ENCODE assay signal across 8 cellular contexts in genomic region chr10:128125944-128126764, GRCh38. TPM values are rescaled to one million over a fixed set of nuclear protein-coding genes. Genes with fewer than 3 reads are reported as not detected.
DNase-seq lines count a peak whose midpoint lies in the region; ATAC-seq, FAIRE-seq and TF ChIP-seq lines count a peak whose summit lies in the region.

Gene MKI67, minus strand, starts transcription at chr10:128126423. Its CDS starts 756 bp downstream, at chr10:128125667.

- no peak for TF ChIP-seq CTCF in WI38 (IDR thresholded peaks at IDR 0.05; ENCODE audit: low read depth, low read length)
- no peak for TF ChIP-seq CTCF in bronchial epithelial cell (IDR thresholded peaks at IDR 0.05; ENCODE audit: insufficient read depth, low read length, severe bottlenecking)
- TF ChIP-seq CTCF in spleen (IDR thresholded peaks at IDR 0.05 in 8 of 11, conservative IDR thresholded peaks at IDR 0.05 in 3 of 11) = no peak

- H3K27ac ChIP-seq in spleen = peak within 1 kb of the TSS in 4 of 8 donors; percentile 50 to 68 (median 62)

- H3K36me3 ChIP-seq in bronchial epithelial cell (ENCODE audit: control insufficient read depth, insufficient read depth, low read length) (no peaks in the 10 kb centered on the region), spleen (no peaks in the 10 kb centered on the region)

- H3K4me3 ChIP-seq in WI38 (ENCODE audit: low read depth, low read length) (peak within 1 kb of the TSS; percentile 84), bronchial epithelial cell (ENCODE audit: low read depth, low read length) (peak within 1 kb of the TSS; percentile 78), spleen (peak within 1 kb of the TSS; percentile 57 to 85 (median 74))

- ATAC-seq in GM18907 (IDR thresholded peaks at IDR 0.05; ENCODE audit: unreplicated experiment) (peak; percentile 90), HG03135 (IDR thresholded peaks at IDR 0.05; ENCODE audit: unreplicated experiment) (peak; percentile 86)

- H3K27me3 ChIP-seq in bronchial epithelial cell (ENCODE audit: control insufficient read depth, insufficient read depth, low read length) (no peaks in the 10 kb centered on the region), spleen (replicated peaks in 1 of 7) (peaks cover 0 to 42% (median 27%) of the 10 kb centered on the region in 7 donors)

- FAIRE-seq in bronchial epithelial cell (lab: Jason Lieb, UNC) = no peak

- DNase-seq in AG08395 (ENCODE audit: low spot score) = peak; percentile 96
- peak; percentile 61 for DNase-seq in NCI-H2196 treated with DMSO at 0.1 percent for 48 hours (lab: John Stamatoyannopoulos, UW; ENCODE audit: unreplicated experiment)
- DNase-seq in bronchial epithelial cell (ENCODE audit: low read depth) = peak; percentile 82
- DNase-seq in inferior parietal cortex (ENCODE audit: extremely low spot score) = peak; percentile 71
- peak; percentile 94 for DNase-seq in spleen

- WGBS in spleen, 5 donors = 0 to 1% (median 1%) methylated on average over 54 to 95 of the region's 95 CpGs

- H3K4me1 ChIP-seq in spleen = peaks cover 13 to 58% (median 23%) of the 10 kb centered on the region in 6 donors

- intact Hi-C loops in spleen (cut with DNase I; ENCODE audit: low total_unique reads) = no loop called here

- TF ChIP-seq POLR2A in spleen (IDR thresholded peaks at IDR 0.05) = no peak

- H3K9me3 ChIP-seq in spleen = no peaks in the 10 kb centered on the region

RNA-seq across cellular contexts. Expression of gene MKI67, which starts in this region (rescaled TPM):
- total RNA-seq in bronchial epithelial cell (0.26 and 0.64 TPM in 2 replicates), spleen (10 to 100 TPM in 4 of 7 donors, 1 to 10 TPM in 3; 6.2 to 21.6 (median 13.4) TPM)
- polyA plus RNA-seq in spleen = 1 to 10 TPM in 2 of 3 donors, under 1 TPM in 1; 0.61 to 3.6 (median 1.7) TPM

Comparison
In these comparisons a context has a peak if more than half of its experiments do, and no peak if none do; other contexts are left out.
1. Peak in DNase-seq and H3K4me3 ChIP-seq in bronchial epithelial cell; RNA of the gene not detected or under 1 TPM.